ENCODE assay signal across 9 cellular contexts in the genomic region with DNA sequence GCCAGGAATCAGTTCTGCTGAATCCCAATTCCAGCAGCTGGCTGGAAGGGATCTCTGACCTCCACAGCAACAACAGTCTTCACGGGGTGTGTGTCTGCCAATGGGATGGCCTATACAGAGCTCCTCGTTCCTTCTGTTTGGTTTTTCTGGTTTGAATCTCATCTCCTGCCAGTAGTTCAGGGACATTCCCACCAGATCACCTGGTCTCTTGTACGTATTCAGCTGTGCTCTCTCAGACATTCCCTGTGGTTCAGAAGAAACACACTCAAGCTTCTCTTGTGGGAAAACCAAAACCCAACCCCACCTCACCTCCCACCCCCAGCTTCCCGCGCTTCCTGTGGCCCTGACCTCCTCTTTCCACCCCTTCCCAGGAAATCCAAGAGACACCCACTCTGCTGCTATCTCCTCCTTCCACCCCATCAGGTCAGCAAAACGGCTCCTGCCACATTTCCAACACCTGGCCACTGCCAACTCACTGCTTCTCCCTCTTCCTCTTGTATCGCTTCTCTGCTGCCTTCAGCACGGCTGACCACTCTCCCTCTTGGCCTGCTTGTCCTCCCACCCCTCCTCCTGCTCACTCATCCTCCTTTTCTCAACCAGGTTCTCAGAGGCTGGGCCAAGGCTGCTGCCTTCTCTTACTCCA.
DNase-seq lines count a peak whose midpoint lies in the region; ATAC-seq, FAIRE-seq and TF ChIP-seq lines count a peak whose summit lies in the region.
"Had no signal": no experiment of that assay in that cellular context is flagged by ENCODE, and none has a peak within 500 bp of the region (broad histone marks: within the 10 kb centered on the region; RNA-seq: fewer than 3 reads in every experiment).

No MANE protein-coding gene starts in this region.

- FAIRE-seq in endothelial cell of umbilical vein (lab: Jason Lieb, UNC), result no peak

- H3K27ac ChIP-seq in endothelial cell of umbilical vein (ENCODE audit: insufficient read depth, low read depth, low read length), result no peak overlapping the region
- peak overlapping the region; percentile 75 for H3K27ac ChIP-seq in skeletal muscle tissue (ENCODE audit: low read depth, low read length)

- no peak for TF ChIP-seq CTCF in endothelial cell of umbilical vein (IDR thresholded peaks at IDR 0.05; ENCODE audit: extremely low read depth in 1 of 2, insufficient read depth in 1 of 2, low read depth in 1 of 2, low read length in 2 of 2)

- H3K4me3 ChIP-seq in endothelial cell of umbilical vein (replicated peaks in 1 of 3; ENCODE audit: insufficient read depth in 1 of 3, low read depth in 1 of 3, low read length in 3 of 3), result no peak overlapping the region
- no peak overlapping the region for H3K4me3 ChIP-seq in skeletal muscle tissue (ENCODE audit: low read length in 3 of 3)

- no peaks in the 10 kb centered on the region for H3K9me1 ChIP-seq in endothelial cell of umbilical vein (replicated peaks; ENCODE audit: control insufficient read depth, extremely low read depth, insufficient read depth, low read length)

- H3K36me3 ChIP-seq in endothelial cell of umbilical vein (ENCODE audit: control insufficient read depth in 2 of 2, extremely low read depth in 1 of 2, insufficient read depth in 2 of 2, low read length in 2 of 2) (peaks cover 5 to 14% of the 10 kb centered on the region in 2 experiments), skeletal muscle tissue (ENCODE audit: control insufficient read depth in 3 of 3, insufficient read depth in 3 of 3, low read length in 3 of 3) (peaks cover 9 to 14% (median 11%) of the 10 kb centered on the region in 3 donors)

- H3K9me3 ChIP-seq in endothelial cell of umbilical vein (replicated peaks; ENCODE audit: control insufficient read depth, insufficient read depth, low read length), result no peaks in the 10 kb centered on the region
- H3K9me3 ChIP-seq in skeletal muscle tissue (ENCODE audit: control insufficient read depth in 3 of 3, low read length in 3 of 3), result no peaks in the 10 kb centered on the region

- TF ChIP-seq POLR2A in endothelial cell of umbilical vein (IDR thresholded peaks at IDR 0.05; ENCODE audit: low read depth, low read length), result no peak

- H3K4me2 ChIP-seq in endothelial cell of umbilical vein (ENCODE audit: insufficient read depth, low read length), result no peak overlapping the region

- H4K20me1 ChIP-seq in endothelial cell of umbilical vein (replicated peaks; ENCODE audit: control insufficient read depth, extremely low read depth, insufficient read depth, low read length), result no peaks in the 10 kb centered on the region

- H3K79me2 ChIP-seq in endothelial cell of umbilical vein (ENCODE audit: control insufficient read depth, insufficient read depth, low read length), result no peaks in the 10 kb centered on the region

- H3K27me3 ChIP-seq in endothelial cell of umbilical vein (ENCODE audit: control insufficient read depth in 2 of 2, insufficient read depth in 2 of 2, low read length in 2 of 2), result no peaks in the 10 kb centered on the region
- H3K27me3 ChIP-seq in skeletal muscle tissue (ENCODE audit: control insufficient read depth in 3 of 3, insufficient read depth in 3 of 3, low read length in 3 of 3), result no peaks in the 10 kb centered on the region

- POLR2A ChIA-PET in endothelial cell of umbilical vein (lab: Charles Lee), result no interaction called here

- DNase-seq in endothelial cell of umbilical vein (ENCODE audit: low read depth, low spot score), result no peak
- DNase-seq in NCI-H1436 treated with DMSO at 0.1 percent for 48 hours (lab: John Stamatoyannopoulos, UW), result no peak
- no peak for DNase-seq in posterior cingulate gyrus
- no peak for DNase-seq in ecto neural progenitor cell (ENCODE audit: low spot score)
- DNase-seq in stimulated activated naive CD4-positive, alpha-beta T cell (lab: John Stamatoyannopoulos, UW), result no peak
- DNase-seq: central memory CD4-positive, alpha-beta T cell had no signal

- CTCF ChIA-PET in endothelial cell of umbilical vein (lab: Charles Lee), result interaction anchor here (0.8 to 1.9 kb wide), 6 partner anchors 15 to 258 kb away, joined by 3 to 8 read pairs (median 4); no protein-coding TSS in a partner anchor

- no peak overlapping the region for H2AFZ ChIP-seq in endothelial cell of umbilical vein (ENCODE audit: low read depth, low read length)

- H3K4me1 ChIP-seq in endothelial cell of umbilical vein (ENCODE audit: control insufficient read depth, extremely low read depth, insufficient read depth, low read length) (no peaks in the 10 kb centered on the region), skeletal muscle tissue (ENCODE audit: control insufficient read depth in 3 of 3, insufficient read depth in 3 of 3, low read length in 3 of 3) (peaks cover 24 to 43% (median 26%) of the 10 kb centered on the region in 3 donors)

- dilution Hi-C loops in endothelial cell of umbilical vein (cut with MboI; ENCODE audit: extremely low pct_ligation_motif_present, low sequenced_read_pairs), result no loop called here

- H3K9ac ChIP-seq in endothelial cell of umbilical vein (replicated peaks; ENCODE audit: extremely low read depth, insufficient read depth, low read length), result no peak overlapping the region
- H3K9ac ChIP-seq in skeletal muscle tissue (ENCODE audit: low read depth in 1 of 3, low read length in 3 of 3), result peak overlapping the region in 1 of 3 donors; percentile 33

- intact Hi-C loops in endothelial cell of umbilical vein (cut with micrococcal nuclease), result no loop called here
- intact Hi-C loops in posterior cingulate gyrus (cut with DNase I), result no loop called here

- peak; percentile 54 for ATAC-seq in GM19395 (IDR thresholded peaks at IDR 0.05; ENCODE audit: unreplicated experiment)
- ATAC-seq in HG03354 (IDR thresholded peaks at IDR 0.05; ENCODE audit: poor library complexity, severe bottlenecking, unreplicated experiment), result peak; percentile 18

- BruUV-seq in endothelial cell of umbilical vein (replicated peaks; lab: Mats Ljungman, UMichigan), result no TSS peak

TF ChIP-seq in endothelial cell of umbilical vein, 7 proteins besides CTCF, POLR2A, EP300 and RAD21:
- TF ChIP-seq, protein P1, sequence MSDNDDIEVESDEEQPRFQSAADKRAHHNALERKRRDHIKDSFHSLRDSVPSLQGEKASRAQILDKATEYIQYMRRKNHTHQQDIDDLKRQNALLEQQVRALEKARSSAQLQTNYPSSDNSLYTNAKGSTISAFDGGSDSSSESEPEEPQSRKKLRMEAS (IDR thresholded peaks at IDR 0.05; ENCODE audit: insufficient read depth, insufficient read length), result no peak
- TF ChIP-seq JUN (IDR thresholded peaks at IDR 0.05; ENCODE audit: borderline replicate concordance, insufficient read depth, insufficient read length, low read depth) (no peak), FOS (IDR thresholded peaks at IDR 0.05; ENCODE audit: borderline replicate concordance, insufficient read depth, low read length) (no peak), POLR2AphosphoS5 (IDR thresholded peaks at IDR 0.05; ENCODE audit: insufficient read depth, low read depth, low read length) (peak; percentile 12), EZH2 (IDR thresholded peaks at IDR 0.05; ENCODE audit: borderline replicate concordance, low read depth, low read length, severe bottlenecking) (no peak), MYC (IDR thresholded peaks at IDR 0.05; ENCODE audit: low read depth, low read length) (no peak)
